In genomic region chr15:74540761-74541493, GRCh38 we compare ENCODE assay signal across 8 cellular contexts. TPM values are rescaled to one million over a fixed set of nuclear protein-coding genes. Genes with fewer than 3 reads are reported as not detected.
A peak's percentile ranks its signal among the peaks of the same experiment; 100 is the strongest.
DNase-seq lines count a peak whose midpoint lies in the region; ATAC-seq, FAIRE-seq and TF ChIP-seq lines count a peak whose summit lies in the region.

Gene ARID3B (plus strand): TSS chr15:74541220. CDS start chr15:74543937, 2,717 bp downstream.

- H2AFZ ChIP-seq in Loucy (ENCODE audit: low read length) = peak within 1 kb of the TSS; percentile 90

- peaks cover 26% of the 10 kb centered on the region for H4K20me1 ChIP-seq in Loucy (ENCODE audit: insufficient read depth, low read length, poor library complexity, severe bottlenecking)

- H3K4me1 Mint-ChIP-seq in naive thymus-derived CD8-positive, alpha-beta T cell = peaks cover 37 to 59% (median 57%) of the 10 kb centered on the region in 4 donors
- peaks cover 45% of the 10 kb centered on the region for H3K4me1 Mint-ChIP-seq in stimulated activated memory B cell treated with anti-CD40 and anti-IgM and Interleukin-4, amounts not matched to agents 10 μg/mL and 1 μg/mL and 100 μg/mL, for 72 hours

- peak within 1 kb of the TSS; percentile 89 to 99 (median 97) for H3K4me3 Mint-ChIP-seq in naive thymus-derived CD8-positive, alpha-beta T cell
- H3K4me3 Mint-ChIP-seq in stimulated activated memory B cell treated with anti-CD40 and anti-IgM and Interleukin-4, amounts not matched to agents 10 μg/mL and 1 μg/mL and 100 μg/mL, for 72 hours = peak within 1 kb of the TSS; percentile 90

- H3F3A ChIP-seq in Loucy (ENCODE audit: low read depth) = peaks cover 19% of the 10 kb centered on the region; the same call in 1 of the 2 replicates

- peak within 1 kb of the TSS; percentile 90 to 99 (median 97) for H3K27ac Mint-ChIP-seq in naive thymus-derived CD8-positive, alpha-beta T cell
- H3K27ac Mint-ChIP-seq in stimulated activated memory B cell treated with anti-CD40 and anti-IgM and Interleukin-4, amounts not matched to agents 10 μg/mL and 1 μg/mL and 100 μg/mL, for 72 hours = peak within 1 kb of the TSS; percentile 81

- no peaks in the 10 kb centered on the region for H3K9me2 ChIP-seq in Loucy (replicated peaks; ENCODE audit: low read depth, low read length)

- H3K9ac ChIP-seq in Loucy (ENCODE audit: low read depth, low read length, poor library complexity, severe bottlenecking) = peak within 1 kb of the TSS; percentile 84

- DNase-seq in EL (peak; percentile 98), H54 (ENCODE audit: insufficient read length, low spot score) (peak; percentile 83), RWPE1 (ENCODE audit: low spot score) (peak; percentile 97), fibroblast of mammary gland (ENCODE audit: low read depth) (peak; percentile 96)
- peak; percentile 93 to 94 for DNase-seq in activated T-helper 1 cell treated with anti-CD3 and anti-CD28 coated beads, Interleukin-2, amount 50 U/mL, for 16 hours (ENCODE audit: low read depth in 1 of 2, low spot score in 1 of 2)
- peak; percentile 86 to 98 (median 92) for DNase-seq in naive thymus-derived CD8-positive, alpha-beta T cell

- peak; percentile 64 for TF ChIP-seq POLR2A in H54 (IDR thresholded peaks at IDR 0.05; ENCODE audit: low read depth, low read length)

- H3K27me3 ChIP-seq in Loucy (ENCODE audit: insufficient read depth, low read length, poor library complexity, severe bottlenecking) = no peaks in the 10 kb centered on the region

- peak within 1 kb of the TSS; percentile 97 for H3K4me2 ChIP-seq in Loucy (ENCODE audit: low read depth, low read length, poor library complexity, severe bottlenecking)

- peaks cover 21% of the 10 kb centered on the region; the same call in 1 of the 2 replicates for H3K79me2 ChIP-seq in Loucy (ENCODE audit: insufficient read depth, low read length)

- H3K9me3 Mint-ChIP-seq in naive thymus-derived CD8-positive, alpha-beta T cell = no peaks in the 10 kb centered on the region
- H3K9me3 Mint-ChIP-seq in stimulated activated memory B cell treated with anti-CD40 and anti-IgM and Interleukin-4, amounts not matched to agents 10 μg/mL and 1 μg/mL and 100 μg/mL, for 72 hours = no peaks in the 10 kb centered on the region

- peak within 1 kb of the TSS; percentile 83 for H3K27ac ChIP-seq in RWPE1

- peak; percentile 87 to 89 for ATAC-seq in naive thymus-derived CD8-positive, alpha-beta T cell
- ATAC-seq in stimulated activated memory B cell treated with anti-CD40 and anti-IgM and Interleukin-4, amounts not matched to agents 10 μg/mL and 1 μg/mL and 100 μg/mL, for 72 hours = peak; percentile 95

- POLR2A ChIA-PET in RWPE1 (lab: Yijun Ruan, JAX; ENCODE audit: low non-redundant PET) = interaction anchor here (0.5 to 1.0 kb wide), 6 partner anchors 9 to 92 kb away, joined by 3 to 10 read pairs (median 4); partner anchors contain the start of gene CLK3
- POLR2A ChIA-PET in naive thymus-derived CD8-positive, alpha-beta T cell (lab: Charles Lee) = interaction anchor here (0.7 to 2.8 kb wide), 12 partner anchors 9 to 1099 kb away, joined by 3 to 51 read pairs (median 5); partner anchors contain the start of genes C15orf39, CLK3, IMP3 and SIN3A

- no peak for FAIRE-seq in H54 (lab: Jason Lieb, UNC)

- CTCF ChIA-PET in RWPE1 (lab: Yijun Ruan, JAX) = interaction anchor here (0.6 to 1.7 kb wide), 7 partner anchors 18 to 247 kb away, joined by 3 to 4 read pairs (median 3); no protein-coding TSS in a partner anchor

- H3K36me3 ChIP-seq in Loucy (ENCODE audit: insufficient read depth, low read length) = no peaks in the 10 kb centered on the region

- TF ChIP-seq CTCF in Loucy (conservative IDR thresholded peaks at IDR 0.05; ENCODE audit: low read length) (no peak), RWPE1 (conservative IDR thresholded peaks at IDR 0.05; ENCODE audit: low read depth) (no peak), fibroblast of mammary gland (conservative IDR thresholded peaks at IDR 0.05; ENCODE audit: control insufficient read depth, insufficient read depth, low read depth, low read length) (no peak)

- peaks cover 29% of the 10 kb centered on the region for H3K4me1 ChIP-seq in Loucy (ENCODE audit: insufficient read depth, low read length, poor library complexity, severe bottlenecking)

- no peaks in the 10 kb centered on the region for H3K27me3 Mint-ChIP-seq in naive thymus-derived CD8-positive, alpha-beta T cell
- no peaks in the 10 kb centered on the region for H3K27me3 Mint-ChIP-seq in stimulated activated memory B cell treated with anti-CD40 and anti-IgM and Interleukin-4, amounts not matched to agents 10 μg/mL and 1 μg/mL and 100 μg/mL, for 72 hours

- H3K4me3 ChIP-seq in Loucy (ENCODE audit: low read length, poor library complexity, severe bottlenecking) (peak within 1 kb of the TSS; percentile 93), fibroblast of mammary gland (ENCODE audit: control insufficient read depth, low read depth, low read length) (peak within 1 kb of the TSS; percentile 78)

- H3K36me3 Mint-ChIP-seq in naive thymus-derived CD8-positive, alpha-beta T cell = peaks cover 0 to 17% (median 0%) of the 10 kb centered on the region in 3 donors
- no peaks in the 10 kb centered on the region for H3K36me3 Mint-ChIP-seq in stimulated activated memory B cell treated with anti-CD40 and anti-IgM and Interleukin-4, amounts not matched to agents 10 μg/mL and 1 μg/mL and 100 μg/mL, for 72 hours

- H3K9me3 ChIP-seq in Loucy (ENCODE audit: insufficient read depth, low read depth, low read length) = no peaks in the 10 kb centered on the region

RNA-seq across cellular contexts. Expression of gene ARID3B, which starts in this region (rescaled TPM):
- 10 to 100 TPM; 35.8 to 37.8 TPM for total RNA-seq in naive thymus-derived CD8-positive, alpha-beta T cell
- 10 to 100 TPM in 1 of 3 donors, 1 to 10 TPM in 2; 4.0 to 13.2 (median 7.5) TPM for polyA plus RNA-seq in naive thymus-derived CD8-positive, alpha-beta T cell

Comparison
In these comparisons a context has a peak if more than half of its experiments do, and no peak if none do; other contexts are left out.
1. Peak in every context shown above with its lines: DNase-seq, ATAC-seq, H3K4me3 ChIP-seq and H3K27ac ChIP-seq.